15 cellular contexts compared by ENCODE assay signal in the genomic region with DNA sequence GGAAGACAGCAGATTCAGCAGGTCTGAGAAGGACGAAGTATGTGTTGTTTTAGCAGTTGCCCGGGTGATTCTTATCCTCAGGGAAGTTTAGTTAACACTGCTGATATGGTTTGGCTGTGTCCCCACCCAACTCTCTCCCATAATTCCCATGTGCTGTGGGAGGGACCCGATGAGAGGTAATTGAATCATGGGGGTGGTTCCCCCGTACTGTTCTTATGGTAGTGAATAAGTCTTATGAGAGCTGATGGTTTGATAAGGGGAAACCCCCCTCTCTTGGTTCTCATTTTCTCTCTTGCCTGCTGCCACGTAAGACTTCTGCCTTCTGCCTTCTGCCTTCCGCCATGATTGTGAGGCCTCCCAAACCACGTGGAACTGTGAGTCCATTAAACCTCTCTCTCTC.
DNase-seq lines count a peak whose midpoint lies in the region; ATAC-seq and TF ChIP-seq lines count a peak whose summit lies in the region.
"Had no signal": no experiment of that assay in that cellular context is flagged by ENCODE, and none has a peak within 500 bp of the region (broad histone marks: within the 10 kb centered on the region; RNA-seq: fewer than 3 reads in every experiment).

No MANE protein-coding gene starts in this region.

- no peak overlapping the region for H2BK5ac ChIP-seq in H9 (ENCODE audit: insufficient read length, low read length)

- H4K20me1 ChIP-seq in H9 (ENCODE audit: control insufficient read depth, insufficient read depth, insufficient read length) = no peaks in the 10 kb centered on the region

- no peak overlapping the region for H3K4me3 Mint-ChIP-seq in T-helper 2 cell treated with Interferon-gamma antibody and Interleukin-4, amounts not matched to agents 5 μg/mL and 100 μg/mL, for 36 hours
- no peak overlapping the region for H3K4me3 Mint-ChIP-seq in effector memory CD8-positive, alpha-beta T cell
- peak overlapping the region in 1 of 2 experiments; percentile 21; a peak in 1 of 5 replicates for H3K4me3 Mint-ChIP-seq in H9

- no peak overlapping the region for H3K56ac ChIP-seq in H9 (ENCODE audit: insufficient read length, low read depth, low read length)

- H3K36me3 Mint-ChIP-seq in T-helper 2 cell treated with Interferon-gamma antibody and Interleukin-4, amounts not matched to agents 5 μg/mL and 100 μg/mL, for 36 hours (ENCODE audit: low read depth) = peaks cover 4% of the 10 kb centered on the region
- no peaks in the 10 kb centered on the region for H3K36me3 Mint-ChIP-seq in effector memory CD8-positive, alpha-beta T cell (ENCODE audit: insufficient read depth)
- H3K36me3 Mint-ChIP-seq in H9 (ENCODE audit: insufficient read depth in 1 of 3, low read depth in 3 of 3) = peaks cover 0 to 11% (median 4%) of the 10 kb centered on the region in 3 experiments; a peak in 4 of 7 replicates

- H2BK120ac ChIP-seq in H9 (ENCODE audit: low read depth, low read length, poor library complexity, severe bottlenecking) = no peak overlapping the region

- H3K4me1 Mint-ChIP-seq in T-helper 2 cell treated with Interferon-gamma antibody and Interleukin-4, amounts not matched to agents 5 μg/mL and 100 μg/mL, for 36 hours (ENCODE audit: low read depth) = peaks cover 24% of the 10 kb centered on the region
- peaks cover 5 to 6% of the 10 kb centered on the region in 2 donors for H3K4me1 Mint-ChIP-seq in effector memory CD8-positive, alpha-beta T cell (ENCODE audit: low read depth in 2 of 2)
- peaks cover 33 to 34% of the 10 kb centered on the region in 2 experiments for H3K4me1 Mint-ChIP-seq in H9

- intact Hi-C loops in transverse colon (cut with DNase I; ENCODE audit: low total_unique reads) = no loop called here

- no peak overlapping the region for H3T11ph ChIP-seq in H9 (ENCODE audit: low read length)

- no peak overlapping the region for H2BK15ac ChIP-seq in H9 (ENCODE audit: low read depth, low read length)

- no peak overlapping the region for H3K4ac ChIP-seq in H9 (ENCODE audit: low read depth, low read length)

- DNase-seq in DMS53 (lab: John Stamatoyannopoulos, UW) (peak; percentile 0), DMS53 treated with DMSO at 0.1 percent for 48 hours (lab: John Stamatoyannopoulos, UW; ENCODE audit: unreplicated experiment) (no peak), transverse colon (no peak), H9 (no peak), islet precursor cell (no peak)
- DNase-seq in T-helper 2 cell treated with Interferon-gamma antibody and Interleukin-4, amounts not matched to agents 5 μg/mL and 100 μg/mL, for 36 hours (ENCODE audit: low spot score) = peak; percentile 32
- no peak for DNase-seq in effector memory CD8-positive, alpha-beta T cell
- peak; percentile 7 to 37 (median 35) for DNase-seq in stimulated activated CD4-positive, alpha-beta T cell treated with anti-CD3 and anti-CD28 coated beads, TNF-alpha, amount 100 ng/mL, for 24 hours (ENCODE audit: low read depth in 3 of 3)
- DNase-seq: aorta, Karpas-422, NCI-H1436, nucleus accumbens, PC-9 had no signal

- peaks cover 3% of the 10 kb centered on the region for H3K27me3 Mint-ChIP-seq in T-helper 2 cell treated with Interferon-gamma antibody and Interleukin-4, amounts not matched to agents 5 μg/mL and 100 μg/mL, for 36 hours (ENCODE audit: low read depth)
- peaks cover 7 to 20% of the 10 kb centered on the region in 2 donors for H3K27me3 Mint-ChIP-seq in effector memory CD8-positive, alpha-beta T cell
- H3K27me3 Mint-ChIP-seq in H9 (ENCODE audit: low read depth) = peaks cover 43% of the 10 kb centered on the region

- peaks cover 7% of the 10 kb centered on the region for H3K9me3 Mint-ChIP-seq in T-helper 2 cell treated with Interferon-gamma antibody and Interleukin-4, amounts not matched to agents 5 μg/mL and 100 μg/mL, for 36 hours
- H3K9me3 Mint-ChIP-seq in effector memory CD8-positive, alpha-beta T cell = no peaks in the 10 kb centered on the region
- H3K9me3 Mint-ChIP-seq in H9 = peaks cover 7 to 11% of the 10 kb centered on the region in 2 experiments

- in situ Hi-C loops in transverse colon (cut with MboI; ENCODE audit: low pct_ligation_motif_present in 1 of 4, low pct_unique_long_range_greater_than_20kb in 1 of 4, low sequenced_read_pairs in 3 of 4) = no loop called here

- H2BK12ac ChIP-seq in H9 (ENCODE audit: insufficient read length, low read depth, low read length) = no peak overlapping the region

- H3K9ac ChIP-seq in H9 (ENCODE audit: extremely low read depth, insufficient read length, low read length) = no peak overlapping the region

- H3K79me1 ChIP-seq in H9 (ENCODE audit: insufficient read depth, low read depth, low read length, poor library complexity, severe bottlenecking) = no peaks in the 10 kb centered on the region

- H3K27me3 ChIP-seq in transverse colon (peaks cover 13% of the 10 kb centered on the region), H9 (ENCODE audit: insufficient read depth, low read length) (no peaks in the 10 kb centered on the region; the same call in 1 of the 2 replicates)

- H4K5ac ChIP-seq in H9 (ENCODE audit: insufficient read length, low read depth, low read length) = no peak overlapping the region

- H3K23ac ChIP-seq in H9 (ENCODE audit: insufficient read length, low read depth, low read length) = no peak overlapping the region

- H2AFZ ChIP-seq in H9 (ENCODE audit: low read length) = no peak overlapping the region
- H2AFZ ChIP-seq: PC-9 had no signal

- H4K91ac ChIP-seq in H9 (ENCODE audit: insufficient read length, low read depth, low read length) = no peak overlapping the region

- no peak overlapping the region for H3K4me2 ChIP-seq in H9 (ENCODE audit: insufficient read depth, insufficient read length, low read length)
- H3K4me2 ChIP-seq: PC-9 had no signal

- no peak overlapping the region for H3K27ac Mint-ChIP-seq in T-helper 2 cell treated with Interferon-gamma antibody and Interleukin-4, amounts not matched to agents 5 μg/mL and 100 μg/mL, for 36 hours
- no peak overlapping the region for H3K27ac Mint-ChIP-seq in effector memory CD8-positive, alpha-beta T cell
- no peak overlapping the region; a peak in 1 of 7 replicates for H3K27ac Mint-ChIP-seq in H9

- H3K36me3 ChIP-seq in transverse colon = no peaks in the 10 kb centered on the region

- no peaks in the 10 kb centered on the region for H3K79me2 ChIP-seq in H9 (ENCODE audit: insufficient read depth, low read length)

- H3K18ac ChIP-seq in H9 (ENCODE audit: insufficient read length, low read depth, low read length) = no peak overlapping the region

- H3K9me3 ChIP-seq in transverse colon (no peaks in the 10 kb centered on the region), H9 (ENCODE audit: control insufficient read depth, low read depth, low read length) (no peaks in the 10 kb centered on the region)

- no peak for TF ChIP-seq POLR2A in transverse colon (IDR thresholded peaks at IDR 0.05)

- no peak overlapping the region for H4K8ac ChIP-seq in H9 (replicated peaks; ENCODE audit: insufficient read length, low read depth, low read length)

- peak; percentile 53 for ATAC-seq in effector memory CD8-positive, alpha-beta T cell (replicated peaks)

- no peak for TF ChIP-seq EP300 in transverse colon (IDR thresholded peaks at IDR 0.05; ENCODE audit: low read depth)

- no peaks in the 10 kb centered on the region for H3K23me2 ChIP-seq in H9 (ENCODE audit: insufficient read length, low read depth, low read length, poor library complexity, severe bottlenecking)

- no peaks in the 10 kb centered on the region for H3K4me1 ChIP-seq in transverse colon
- H3K4me1 ChIP-seq in H9 (ENCODE audit: insufficient read depth, low read length) = peaks cover 4% of the 10 kb centered on the region; the same call in 1 of the 2 replicates

- H2AK5ac ChIP-seq in H9 (ENCODE audit: insufficient read length, low read length) = no peak overlapping the region

- H3K14ac ChIP-seq in H9 (ENCODE audit: insufficient read depth, low read length) = no peak overlapping the region

- H3K27ac ChIP-seq in transverse colon (no peak overlapping the region), H9 (ENCODE audit: insufficient read length, low read depth, low read length) (no peak overlapping the region)
- H3K27ac ChIP-seq: 22Rv1, PC-9, skin epidermis had no signal

- TF ChIP-seq CTCF in transverse colon (IDR thresholded peaks at IDR 0.05) (no peak), H9 (conservative IDR thresholded peaks at IDR 0.05) (no peak)

- H3K4me3 ChIP-seq in transverse colon = no peak overlapping the region
- H3K4me3 ChIP-seq: PC-9, skin epidermis had no signal

- H2BK20ac ChIP-seq in H9 (ENCODE audit: low read depth, low read length, poor library complexity, severe bottlenecking) = no peak overlapping the region

- 69 to 72% methylated on average over 3 to 7 of the region's 7 CpGs for WGBS in transverse colon (ENCODE audit: low coverage in 1 of 2), 2 donors
- no CpG with 5 or more reads among the region's 7 CpGs for WGBS in H9 (ENCODE audit: extremely low coverage, insufficient read length, low lambda C conversion rate)

Comparison
In these comparisons a context has a peak if more than half of its experiments do, and no peak if none do; other contexts are left out.
1. DNase-seq: peak in DMS53 (single experiment), T-helper 2 cell treated with Interferon-gamma antibody and Interleukin-4, amounts not matched to agents 5 μg/mL and 100 μg/mL, for 36 hours (single experiment) and stimulated activated CD4-positive, alpha-beta T cell treated with anti-CD3 and anti-CD28 coated beads, TNF-alpha, amount 100 ng/mL, for 24 hours (3 of 3); none in DMS53 treated with DMSO at 0.1 percent for 48 hours (single experiment), effector memory CD8-positive, alpha-beta T cell (0 of 3), transverse colon (single experiment), H9 (single experiment) and islet precursor cell (single experiment).